In genomic region chr6:5084787-5085637, GRCh38 we compare ENCODE assay signal across 8 cellular contexts. TPM values are rescaled to one million over a fixed set of nuclear protein-coding genes. Genes with fewer than 3 reads are reported as not detected.
A peak's percentile ranks its signal among the peaks of the same experiment; 100 is the strongest.
DNase-seq lines count a peak whose midpoint lies in the region; ATAC-seq and TF ChIP-seq lines count a peak whose summit lies in the region.

Gene PPP1R3G, plus strand, starts transcription at chr6:5085341. Its CDS starts 145 bp downstream, at chr6:5085486.

- no peak within 1 kb of the TSS for H3K27ac Mint-ChIP-seq in T-helper 2 cell treated with Interferon-gamma antibody and Interleukin-4, amounts not matched to agents 5 μg/mL and 100 μg/mL, for 36 hours
- H3K27ac Mint-ChIP-seq in naive B cell: peak within 1 kb of the TSS in 1 of 6 donors; percentile 81

- H3K27me3 Mint-ChIP-seq in T-helper 2 cell treated with Interferon-gamma antibody and Interleukin-4, amounts not matched to agents 5 μg/mL and 100 μg/mL, for 36 hours (ENCODE audit: low read depth): peaks cover 60% of the 10 kb centered on the region
- peaks cover 15 to 53% (median 28%) of the 10 kb centered on the region in 3 donors for H3K27me3 Mint-ChIP-seq in naive B cell

- TF ChIP-seq CTCF in AG09319 (IDR thresholded peaks at IDR 0.05; ENCODE audit: low read depth, low read length) (no peak), fibroblast of mammary gland (conservative IDR thresholded peaks at IDR 0.05; ENCODE audit: control insufficient read depth, insufficient read depth, low read depth, low read length) (no peak)

- peak within 1 kb of the TSS; percentile 81 for H3K4me3 Mint-ChIP-seq in T-helper 2 cell treated with Interferon-gamma antibody and Interleukin-4, amounts not matched to agents 5 μg/mL and 100 μg/mL, for 36 hours
- H3K4me3 Mint-ChIP-seq in naive B cell: peak within 1 kb of the TSS; percentile 76 to 92 (median 86)

- no peaks in the 10 kb centered on the region for H3K36me3 Mint-ChIP-seq in T-helper 2 cell treated with Interferon-gamma antibody and Interleukin-4, amounts not matched to agents 5 μg/mL and 100 μg/mL, for 36 hours (ENCODE audit: low read depth)
- H3K36me3 Mint-ChIP-seq in naive B cell: no peaks in the 10 kb centered on the region

- DNase-seq in AG09319 (ENCODE audit: extremely low read depth, low read depth) (peak; percentile 14), fibroblast of mammary gland (ENCODE audit: low read depth) (peak; percentile 64), naive B cell (peak; percentile 2), Ammon's horn (ENCODE audit: low spot score) (no peak), NCI-H187 treated with DMSO at 0.1 percent for 48 hours (lab: John Stamatoyannopoulos, UW) (no peak)
- DNase-seq in T-helper 2 cell treated with Interferon-gamma antibody and Interleukin-4, amounts not matched to agents 5 μg/mL and 100 μg/mL, for 36 hours (ENCODE audit: low spot score): peak; percentile 14

- ATAC-seq in GM18907 (IDR thresholded peaks at IDR 0.05; ENCODE audit: unreplicated experiment) (peak; percentile 62), HG03439 (IDR thresholded peaks at IDR 0.05; ENCODE audit: unreplicated experiment) (peak; percentile 57), naive B cell (ENCODE audit: low read depth in 2 of 2) (peak; percentile 64)

- no peaks in the 10 kb centered on the region for H3K4me1 Mint-ChIP-seq in T-helper 2 cell treated with Interferon-gamma antibody and Interleukin-4, amounts not matched to agents 5 μg/mL and 100 μg/mL, for 36 hours (ENCODE audit: low read depth)
- H3K4me1 Mint-ChIP-seq in naive B cell: peaks cover 0 to 23% (median 5%) of the 10 kb centered on the region in 3 donors

- H3K4me3 ChIP-seq in fibroblast of mammary gland (ENCODE audit: control insufficient read depth, low read depth, low read length): peak within 1 kb of the TSS; percentile 49

- H3K9me3 Mint-ChIP-seq in T-helper 2 cell treated with Interferon-gamma antibody and Interleukin-4, amounts not matched to agents 5 μg/mL and 100 μg/mL, for 36 hours: no peaks in the 10 kb centered on the region
- no peaks in the 10 kb centered on the region for H3K9me3 Mint-ChIP-seq in naive B cell

RNA-seq across cellular contexts. Expression of gene PPP1R3G, which starts in this region (rescaled TPM):
- polyA plus RNA-seq in naive B cell (ENCODE audit: low read depth in 6 of 6): under 1 TPM in 2 of 6 donors, not detected in 4; 0.11 TPM

Comparison
In these comparisons a context has a peak if more than half of its experiments do, and no peak if none do; other contexts are left out.
1. Peak in DNase-seq and ATAC-seq in naive B cell; RNA of the gene not detected or under 1 TPM.
2. DNase-seq: peak in AG09319 (single experiment), T-helper 2 cell treated with Interferon-gamma antibody and Interleukin-4, amounts not matched to agents 5 μg/mL and 100 μg/mL, for 36 hours (single experiment) and fibroblast of mammary gland (single experiment); none in Ammon's horn (single experiment) and NCI-H187 treated with DMSO at 0.1 percent for 48 hours (single experiment).
3. Peak in every context shown above with its lines, with median percentiles within 50 percentile points of each other: ATAC-seq.